ENCODE assay signal across 13 cellular contexts in the genomic region with DNA sequence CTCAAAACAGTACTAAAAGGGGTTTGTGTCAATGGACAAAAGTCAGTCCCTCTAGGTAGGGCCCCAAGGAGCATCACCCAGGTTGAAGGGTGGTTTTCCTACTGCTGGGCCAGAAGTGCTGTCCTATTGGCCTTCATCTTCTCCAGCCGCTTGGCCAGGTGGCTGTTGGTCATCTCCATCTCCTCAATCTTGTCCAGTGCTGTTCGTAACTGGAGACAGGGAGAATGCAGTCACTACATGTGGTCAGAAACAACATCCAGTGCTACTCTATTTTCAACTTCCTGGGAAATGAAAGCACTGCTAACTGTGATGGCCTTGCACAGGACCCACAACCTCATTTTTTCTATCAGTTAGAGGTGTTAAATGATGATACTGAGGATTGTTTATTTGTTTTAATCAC.
DNase-seq lines count a peak whose midpoint lies in the region; ATAC-seq and TF ChIP-seq lines count a peak whose summit lies in the region.
"Had no signal": no experiment of that assay in that cellular context is flagged by ENCODE, and none has a peak within 500 bp of the region (broad histone marks: within the 10 kb centered on the region; RNA-seq: fewer than 3 reads in every experiment).

No MANE protein-coding gene starts in this region.

- POLR2A ChIA-PET in activated CD8-positive, alpha-beta T cell treated with anti-CD3 and anti-CD28 coated beads for 36 hours (lab: Charles Lee): no interaction called here

- intact Hi-C loops in activated CD8-positive, alpha-beta T cell treated with anti-CD3 and anti-CD28 coated beads for 36 hours (cut with micrococcal nuclease): loop anchor here (5.0 kb wide), 1 partner anchor 159 kb away; no protein-coding TSS in a partner anchor

- no peaks in the 10 kb centered on the region for H4K20me1 ChIP-seq in hepatocyte (ENCODE audit: insufficient read depth, poor library complexity, severe bottlenecking)

- H3K4me3 Mint-ChIP-seq in IgD-negative memory B cell: no peak overlapping the region
- H3K4me3 Mint-ChIP-seq in activated CD8-positive, alpha-beta T cell treated with anti-CD3 and anti-CD28 coated beads for 36 hours: no peak overlapping the region
- H3K4me3 Mint-ChIP-seq in stimulated activated naive CD8-positive, alpha-beta T cell treated with anti-CD3 and anti-CD28 coated beads, Interleukin-15, amount 100 ng/mL, for 72 hours: no peak overlapping the region

- no peaks in the 10 kb centered on the region for H3K4me1 ChIP-seq in hepatocyte (ENCODE audit: insufficient read depth)

- H3K27me3 ChIP-seq in layer of hippocampus (ENCODE audit: control insufficient read depth, insufficient read depth, low read length) (no peaks in the 10 kb centered on the region), hepatocyte (no peaks in the 10 kb centered on the region)
- H3K27me3 ChIP-seq: pancreas had no signal

- H3K79me2 ChIP-seq in hepatocyte: no peaks in the 10 kb centered on the region

- H3K4me3 ChIP-seq in hepatocyte: no peak overlapping the region
- H3K4me3 ChIP-seq: pancreas had no signal

- no peaks in the 10 kb centered on the region for H3K27me3 Mint-ChIP-seq in IgD-negative memory B cell
- H3K27me3 Mint-ChIP-seq in activated CD8-positive, alpha-beta T cell treated with anti-CD3 and anti-CD28 coated beads for 36 hours: no peaks in the 10 kb centered on the region
- H3K27me3 Mint-ChIP-seq in stimulated activated naive CD8-positive, alpha-beta T cell treated with anti-CD3 and anti-CD28 coated beads, Interleukin-15, amount 100 ng/mL, for 72 hours: no peaks in the 10 kb centered on the region

- no peaks in the 10 kb centered on the region for H3K9me2 ChIP-seq in hepatocyte (replicated peaks; ENCODE audit: insufficient read depth)

- no peak for ATAC-seq in activated CD8-positive, alpha-beta T cell treated with anti-CD3 and anti-CD28 coated beads for 36 hours
- no peak for ATAC-seq in stimulated activated naive CD8-positive, alpha-beta T cell treated with anti-CD3 and anti-CD28 coated beads, Interleukin-15, amount 100 ng/mL, for 72 hours

- H3K9me3 Mint-ChIP-seq in IgD-negative memory B cell: no peaks in the 10 kb centered on the region
- H3K9me3 Mint-ChIP-seq in activated CD8-positive, alpha-beta T cell treated with anti-CD3 and anti-CD28 coated beads for 36 hours: no peaks in the 10 kb centered on the region
- no peaks in the 10 kb centered on the region for H3K9me3 Mint-ChIP-seq in stimulated activated naive CD8-positive, alpha-beta T cell treated with anti-CD3 and anti-CD28 coated beads, Interleukin-15, amount 100 ng/mL, for 72 hours

- DNase-seq in activated CD8-positive, alpha-beta T cell treated with anti-CD3 and anti-CD28 coated beads for 36 hours: no peak
- no peak for DNase-seq in stimulated activated naive CD8-positive, alpha-beta T cell treated with anti-CD3 and anti-CD28 coated beads, Interleukin-15, amount 100 ng/mL, for 72 hours
- no peak for DNase-seq in NOMO-1 (lab: John Stamatoyannopoulos, UW; ENCODE audit: unreplicated experiment in 2 of 2)
- DNase-seq in GM13977 (ENCODE audit: low spot score): no peak
- DNase-seq in NCI-H1092 treated with DMSO at 0.1 percent for 48 hours (lab: John Stamatoyannopoulos, UW): no peak
- no peak for DNase-seq in hepatocyte (ENCODE audit: low spot score)
- DNase-seq: activated CD8-positive, alpha-beta memory T cell treated with anti-CD3 and anti-CD28 coated beads, Interleukin-2, amount 50 U/mL, for 4 hours; islet precursor cell; NCI-H1417 treated with DMSO at 0.1 percent for 48 hours; NCI-H774; pancreas had no signal

- H3K36me3 Mint-ChIP-seq in IgD-negative memory B cell: peaks cover 11% of the 10 kb centered on the region
- peaks cover 50% of the 10 kb centered on the region for H3K36me3 Mint-ChIP-seq in activated CD8-positive, alpha-beta T cell treated with anti-CD3 and anti-CD28 coated beads for 36 hours (ENCODE audit: low read depth)

- no peaks in the 10 kb centered on the region for H3K9me3 ChIP-seq in hepatocyte (ENCODE audit: low read depth)
- H3K9me3 ChIP-seq: pancreas had no signal

- H3K27ac ChIP-seq in layer of hippocampus (ENCODE audit: low read depth, low read length): peak overlapping the region; percentile 53
- H3K27ac ChIP-seq in hepatocyte: no peak overlapping the region

- CTCF ChIA-PET in activated CD8-positive, alpha-beta T cell treated with anti-CD3 and anti-CD28 coated beads for 36 hours (lab: Charles Lee): no interaction called here

- H3K27ac Mint-ChIP-seq in IgD-negative memory B cell: peak overlapping the region in 2 of 3 donors; percentile 11 to 25
- H3K27ac Mint-ChIP-seq in activated CD8-positive, alpha-beta T cell treated with anti-CD3 and anti-CD28 coated beads for 36 hours: peak overlapping the region; percentile 92
- peak overlapping the region; percentile 34 to 85 for H3K27ac Mint-ChIP-seq in stimulated activated naive CD8-positive, alpha-beta T cell treated with anti-CD3 and anti-CD28 coated beads, Interleukin-15, amount 100 ng/mL, for 72 hours

- WGBS in hepatocyte (ENCODE audit: low lambda C conversion rate, missing lambda C conversion rate): 95% methylated on average over 2 of the region's 2 CpGs

- TF ChIP-seq CTCF in activated CD8-positive, alpha-beta T cell treated with anti-CD3 and anti-CD28 coated beads for 36 hours (IDR thresholded peaks at IDR 0.05): no peak
- TF ChIP-seq CTCF in GM13977 (IDR thresholded peaks at IDR 0.05; ENCODE audit: extremely low read depth, insufficient read depth, missing control alignments) (no peak), hepatocyte (IDR thresholded peaks at IDR 0.05; ENCODE audit: poor library complexity) (no peak)

- in situ Hi-C loops in GM13977 (cut with MboI; ENCODE audit: low pct_unique_long_range_greater_than_20kb, low sequenced_read_pairs, unreplicated experiment): no loop called here

- no peak overlapping the region for H2AFZ ChIP-seq in hepatocyte

- peaks cover 6 to 17% (median 8%) of the 10 kb centered on the region in 3 donors for H3K4me1 Mint-ChIP-seq in IgD-negative memory B cell
- H3K4me1 Mint-ChIP-seq in activated CD8-positive, alpha-beta T cell treated with anti-CD3 and anti-CD28 coated beads for 36 hours (ENCODE audit: low read depth): peaks cover 21% of the 10 kb centered on the region
- peaks cover 16% of the 10 kb centered on the region for H3K4me1 Mint-ChIP-seq in stimulated activated naive CD8-positive, alpha-beta T cell treated with anti-CD3 and anti-CD28 coated beads, Interleukin-15, amount 100 ng/mL, for 72 hours

- H3K4me2 ChIP-seq in hepatocyte: no peak overlapping the region

- no peaks in the 10 kb centered on the region for H3K36me3 ChIP-seq in hepatocyte (replicated peaks; ENCODE audit: insufficient read depth, low read depth)

Comparison
In these comparisons a context has a peak if more than half of its experiments do, and no peak if none do; other contexts are left out.
1. H3K27ac Mint-ChIP-seq: peak in every context shown above with its lines; median percentile 92 in activated CD8-positive, alpha-beta T cell treated with anti-CD3 and anti-CD28 coated beads for 36 hours; 60 in stimulated activated naive CD8-positive, alpha-beta T cell treated with anti-CD3 and anti-CD28 coated beads, Interleukin-15, amount 100 ng/mL, for 72 hours; 18 in IgD-negative memory B cell.